ENCODE assay signal across 23 cellular contexts in the genomic region with DNA sequence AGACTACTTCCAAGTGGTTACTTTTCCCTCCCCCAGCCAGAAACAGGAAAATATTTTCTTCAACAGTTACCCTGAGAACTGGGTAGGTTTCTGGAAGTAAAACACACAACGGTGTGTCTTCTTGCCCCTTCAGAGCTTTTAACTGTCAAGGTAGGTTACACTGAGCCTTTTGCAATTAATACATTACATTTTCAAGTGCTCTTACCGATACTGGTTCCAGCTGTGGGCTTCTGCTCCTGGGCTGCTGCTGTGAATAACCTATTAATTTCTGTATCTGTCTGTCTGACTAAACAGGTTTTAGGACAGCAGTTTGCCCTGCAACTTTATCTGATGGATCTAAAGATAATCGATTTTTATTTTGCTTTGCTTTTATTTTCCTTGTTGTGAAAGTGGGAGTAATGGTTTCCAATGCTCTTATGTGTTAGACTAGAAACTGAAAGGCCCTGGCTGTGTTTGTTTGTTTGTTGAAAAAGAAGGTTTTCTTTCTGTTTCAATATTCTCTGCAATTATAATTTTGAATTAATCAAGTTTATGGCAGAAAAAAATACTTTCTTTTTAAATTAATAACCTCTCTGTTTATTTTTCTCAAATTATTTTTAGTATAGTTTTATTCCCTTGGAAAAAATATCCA.
DNase-seq lines count a peak whose midpoint lies in the region; ATAC-seq and TF ChIP-seq lines count a peak whose summit lies in the region.
"Had no signal": no experiment of that assay in that cellular context is flagged by ENCODE, and none has a peak within 500 bp of the region (broad histone marks: within the 10 kb centered on the region; RNA-seq: fewer than 3 reads in every experiment).

No MANE protein-coding gene starts in this region.

- no peak overlapping the region for H3K4me3 Mint-ChIP-seq in neural progenitor cell
- no peak overlapping the region for H3K4me3 Mint-ChIP-seq in activated naive CD4-positive, alpha-beta T cell treated with anti-CD3 and anti-CD28 coated beads for 36 hours
- no peak overlapping the region for H3K4me3 Mint-ChIP-seq in effector memory CD8-positive, alpha-beta T cell
- H3K4me3 Mint-ChIP-seq: activated CD4-positive, alpha-beta T cell treated with anti-CD3 and anti-CD28 coated beads, Interleukin-2, amount 10 ng/mL, durations not matched to agents 7 days and 5 days; activated naive CD4-positive, alpha-beta T cell treated with anti-CD3 and anti-CD28 coated beads, Interleukin-2, amount 50 U/mL, for 24 hours; activated T-cell treated with anti-CD3 and anti-CD28 coated beads, Interleukin-2, amount 50 U/mL, for 72 hours; stimulated activated memory B cell treated with anti-CD40 and anti-IgM and Interleukin-4, amounts not matched to agents 10 μg/mL and 1 μg/mL and 100 μg/mL, for 72 hours had no signal

- H3K9me3 Mint-ChIP-seq in neural progenitor cell, result no peaks in the 10 kb centered on the region
- H3K9me3 Mint-ChIP-seq in activated naive CD4-positive, alpha-beta T cell treated with anti-CD3 and anti-CD28 coated beads for 36 hours, result no peaks in the 10 kb centered on the region
- H3K9me3 Mint-ChIP-seq in effector memory CD8-positive, alpha-beta T cell, result no peaks in the 10 kb centered on the region
- H3K9me3 Mint-ChIP-seq: activated CD4-positive, alpha-beta T cell treated with anti-CD3 and anti-CD28 coated beads, Interleukin-2, amount 10 ng/mL, durations not matched to agents 7 days and 5 days; activated naive CD4-positive, alpha-beta T cell treated with anti-CD3 and anti-CD28 coated beads, Interleukin-2, amount 50 U/mL, for 24 hours; stimulated activated memory B cell treated with anti-CD40 and anti-IgM and Interleukin-4, amounts not matched to agents 10 μg/mL and 1 μg/mL and 100 μg/mL, for 72 hours had no signal

- no peak overlapping the region for H3K4me3 ChIP-seq in OCI-LY3 (ENCODE audit: low read length)
- H3K4me3 ChIP-seq in neural progenitor cell, result no peak overlapping the region
- H3K4me3 ChIP-seq: coronary artery, right atrium auricular region, suprapubic skin had no signal

- H3K4me2 ChIP-seq in OCI-LY3 (ENCODE audit: low read length), result peak overlapping the region; percentile 8; the same call in 1 of the 2 replicates
- H3K4me2 ChIP-seq in neural progenitor cell, result no peak overlapping the region

- CTCF ChIA-PET in activated naive CD4-positive, alpha-beta T cell treated with anti-CD3 and anti-CD28 coated beads for 36 hours (lab: Charles Lee), result no interaction called here

- H4K20me1 ChIP-seq in OCI-LY3 (ENCODE audit: insufficient read depth, low read length) (no peaks in the 10 kb centered on the region), neural progenitor cell (ENCODE audit: low read depth) (no peaks in the 10 kb centered on the region)

- H3K27me3 ChIP-seq in OCI-LY3 (ENCODE audit: low read depth, low read length), result no peaks in the 10 kb centered on the region
- H3K27me3 ChIP-seq in neural progenitor cell, result no peaks in the 10 kb centered on the region
- H3K27me3 ChIP-seq: foreskin keratinocyte, right atrium auricular region, suprapubic skin had no signal

- H3K9me3 ChIP-seq in OCI-LY3 (ENCODE audit: insufficient read depth, low read length), result no peaks in the 10 kb centered on the region
- H3K9me3 ChIP-seq in neural progenitor cell (ENCODE audit: low read depth), result no peaks in the 10 kb centered on the region
- H3K9me3 ChIP-seq: right atrium auricular region, suprapubic skin had no signal

- H3K27ac Mint-ChIP-seq in neural progenitor cell, result no peak overlapping the region
- no peak overlapping the region for H3K27ac Mint-ChIP-seq in activated naive CD4-positive, alpha-beta T cell treated with anti-CD3 and anti-CD28 coated beads for 36 hours
- no peak overlapping the region for H3K27ac Mint-ChIP-seq in effector memory CD8-positive, alpha-beta T cell
- H3K27ac Mint-ChIP-seq: activated CD4-positive, alpha-beta T cell treated with anti-CD3 and anti-CD28 coated beads, Interleukin-2, amount 10 ng/mL, durations not matched to agents 7 days and 5 days; activated naive CD4-positive, alpha-beta T cell treated with anti-CD3 and anti-CD28 coated beads, Interleukin-2, amount 50 U/mL, for 24 hours; activated T-cell treated with anti-CD3 and anti-CD28 coated beads, Interleukin-2, amount 50 U/mL, for 72 hours; stimulated activated memory B cell treated with anti-CD40 and anti-IgM and Interleukin-4, amounts not matched to agents 10 μg/mL and 1 μg/mL and 100 μg/mL, for 72 hours had no signal

- no peaks in the 10 kb centered on the region for H3K27me3 Mint-ChIP-seq in neural progenitor cell (ENCODE audit: insufficient read depth, low read depth)
- H3K27me3 Mint-ChIP-seq in activated naive CD4-positive, alpha-beta T cell treated with anti-CD3 and anti-CD28 coated beads for 36 hours (ENCODE audit: low read depth), result no peaks in the 10 kb centered on the region
- no peaks in the 10 kb centered on the region for H3K27me3 Mint-ChIP-seq in effector memory CD8-positive, alpha-beta T cell
- H3K27me3 Mint-ChIP-seq: activated CD4-positive, alpha-beta T cell treated with anti-CD3 and anti-CD28 coated beads, Interleukin-2, amount 10 ng/mL, durations not matched to agents 7 days and 5 days; activated naive CD4-positive, alpha-beta T cell treated with anti-CD3 and anti-CD28 coated beads, Interleukin-2, amount 50 U/mL, for 24 hours; stimulated activated memory B cell treated with anti-CD40 and anti-IgM and Interleukin-4, amounts not matched to agents 10 μg/mL and 1 μg/mL and 100 μg/mL, for 72 hours had no signal

- H3K79me2 ChIP-seq in OCI-LY3 (ENCODE audit: low read length) (no peaks in the 10 kb centered on the region), neural progenitor cell (ENCODE audit: low read depth) (no peaks in the 10 kb centered on the region)

- H3K36me3 ChIP-seq in OCI-LY3 (replicated peaks; ENCODE audit: low read depth, low read length), result no peaks in the 10 kb centered on the region
- H3K36me3 ChIP-seq in neural progenitor cell, result no peaks in the 10 kb centered on the region
- H3K36me3 ChIP-seq: right atrium auricular region, suprapubic skin had no signal

- H3K9ac ChIP-seq in OCI-LY3 (ENCODE audit: low read length), result no peak overlapping the region
- H3K9ac ChIP-seq in neural progenitor cell, result no peak overlapping the region

- no peaks in the 10 kb centered on the region for H3K36me3 Mint-ChIP-seq in neural progenitor cell
- no peaks in the 10 kb centered on the region for H3K36me3 Mint-ChIP-seq in activated naive CD4-positive, alpha-beta T cell treated with anti-CD3 and anti-CD28 coated beads for 36 hours (ENCODE audit: low read depth)
- H3K36me3 Mint-ChIP-seq in effector memory CD8-positive, alpha-beta T cell (ENCODE audit: insufficient read depth), result no peaks in the 10 kb centered on the region
- H3K36me3 Mint-ChIP-seq: activated naive CD4-positive, alpha-beta T cell treated with anti-CD3 and anti-CD28 coated beads, Interleukin-2, amount 50 U/mL, for 24 hours; stimulated activated memory B cell treated with anti-CD40 and anti-IgM and Interleukin-4, amounts not matched to agents 10 μg/mL and 1 μg/mL and 100 μg/mL, for 72 hours had no signal

- DNase-seq in NCI-H1105 treated with DMSO at 0.1 percent for 48 hours (lab: John Stamatoyannopoulos, UW) (peak; percentile 66), neural progenitor cell (ENCODE audit: low spot score) (no peak)
- DNase-seq in activated naive CD4-positive, alpha-beta T cell treated with anti-CD3 and anti-CD28 coated beads for 36 hours, result no peak
- no peak for DNase-seq in effector memory CD8-positive, alpha-beta T cell
- DNase-seq: activated CD4-positive, alpha-beta T cell treated with anti-CD3 and anti-CD28 coated beads, Interleukin-2, amount 10 ng/mL, durations not matched to agents 7 days and 5 days; activated T-cell treated with anti-CD3 and anti-CD28 coated beads, Interleukin-2, amount 50 U/mL, for 72 hours; anterior cingulate cortex; foreskin keratinocyte; H7; KG1; mesendoderm; MV-4-11; NCI-H526 treated with DMSO at 0.1 percent for 48 hours had no signal

- ATAC-seq in GM18868 (IDR thresholded peaks at IDR 0.05; ENCODE audit: unreplicated experiment) (peak; percentile 48), GM19452 (IDR thresholded peaks at IDR 0.05; ENCODE audit: unreplicated experiment) (no peak)
- ATAC-seq in effector memory CD8-positive, alpha-beta T cell (replicated peaks), result no peak
- ATAC-seq: activated T-cell treated with anti-CD3 and anti-CD28 coated beads, Interleukin-2, amount 50 U/mL, for 72 hours; esophagus mucosa; foreskin keratinocyte; SK-N-SH treated with all-trans-retinoic acid at 6 μM for 48 hours; stimulated activated memory B cell treated with anti-CD40 and anti-IgM and Interleukin-4, amounts not matched to agents 10 μg/mL and 1 μg/mL and 100 μg/mL, for 72 hours had no signal

- H3K4me1 Mint-ChIP-seq in neural progenitor cell, result no peaks in the 10 kb centered on the region
- no peaks in the 10 kb centered on the region for H3K4me1 Mint-ChIP-seq in activated naive CD4-positive, alpha-beta T cell treated with anti-CD3 and anti-CD28 coated beads for 36 hours (ENCODE audit: low read depth)
- H3K4me1 Mint-ChIP-seq in effector memory CD8-positive, alpha-beta T cell (ENCODE audit: low read depth in 2 of 2), result peaks cover 0 to 1% of the 10 kb centered on the region in 2 donors
- H3K4me1 Mint-ChIP-seq: activated CD4-positive, alpha-beta T cell treated with anti-CD3 and anti-CD28 coated beads, Interleukin-2, amount 10 ng/mL, durations not matched to agents 7 days and 5 days; activated naive CD4-positive, alpha-beta T cell treated with anti-CD3 and anti-CD28 coated beads, Interleukin-2, amount 50 U/mL, for 24 hours; stimulated activated memory B cell treated with anti-CD40 and anti-IgM and Interleukin-4, amounts not matched to agents 10 μg/mL and 1 μg/mL and 100 μg/mL, for 72 hours had no signal

- H3F3A ChIP-seq in neural progenitor cell (ENCODE audit: low read depth), result no peaks in the 10 kb centered on the region

- H3K27ac ChIP-seq in OCI-LY3 (ENCODE audit: low read length) (no peak overlapping the region), neural progenitor cell (no peak overlapping the region)
- H3K27ac ChIP-seq: coronary artery, foreskin keratinocyte, right atrium auricular region, suprapubic skin had no signal

- TF ChIP-seq CTCF in OCI-LY3 (IDR thresholded peaks at IDR 0.05; ENCODE audit: low read depth, low read length) (no peak), neural progenitor cell (IDR thresholded peaks at IDR 0.05) (no peak)

- H2AFZ ChIP-seq in OCI-LY3 (ENCODE audit: low read depth, low read length) (peak overlapping the region; percentile 63), neural progenitor cell (replicated peaks) (peak overlapping the region; percentile 93)

- no peaks in the 10 kb centered on the region for H3K4me1 ChIP-seq in OCI-LY3 (ENCODE audit: low read length)
- H3K4me1 ChIP-seq in neural progenitor cell, result peaks cover 5% of the 10 kb centered on the region
- H3K4me1 ChIP-seq: foreskin keratinocyte, right atrium auricular region, suprapubic skin had no signal

- intact Hi-C loops in activated naive CD4-positive, alpha-beta T cell treated with anti-CD3 and anti-CD28 coated beads for 36 hours (cut with micrococcal nuclease), result no loop called here
